In genomic region chr1:161970633-161971032, GRCh38 we compare ENCODE assay signal across 19 cellular contexts. TPM values are rescaled to one million over a fixed set of nuclear protein-coding genes. Genes with fewer than 3 reads are reported as not detected.
DNase-seq lines count a peak whose midpoint lies in the region; ATAC-seq and TF ChIP-seq lines count a peak whose summit lies in the region.
"Had no signal": no experiment of that assay in that cellular context is flagged by ENCODE, and none has a peak within 500 bp of the region (broad histone marks: within the 10 kb centered on the region; RNA-seq: fewer than 3 reads in every experiment).

No MANE protein-coding gene starts in this region.

- H3K4me2 ChIP-seq in DND-41 (ENCODE audit: insufficient read depth, low read length), result no peak overlapping the region
- H3K4me2 ChIP-seq: A549, BLaER1 had no signal

- H3K4me1 Mint-ChIP-seq in T-helper 17 cell (peaks cover 8% of the 10 kb centered on the region), type B pancreatic cell (ENCODE audit: unreplicated experiment) (peaks cover 13% of the 10 kb centered on the region)

- no peaks in the 10 kb centered on the region for H4K20me1 ChIP-seq in DND-41 (ENCODE audit: insufficient read depth, low read length)
- H4K20me1 ChIP-seq: BLaER1 had no signal

- H3K4me3 Mint-ChIP-seq in T-helper 17 cell (no peak overlapping the region), type B pancreatic cell (no peak overlapping the region)
- H3K4me3 Mint-ChIP-seq: CD4-positive, alpha-beta memory T cell had no signal

- TF ChIP-seq CTCF in DND-41 (IDR thresholded peaks at IDR 0.05; ENCODE audit: borderline replicate concordance, extremely low read depth, low read length, poor library complexity, severe bottlenecking), result no peak
- no peak for TF ChIP-seq CTCF in HL-60 (IDR thresholded peaks at IDR 0.05; ENCODE audit: insufficient read depth, low read length)
- TF ChIP-seq CTCF in type B pancreatic cell (conservative IDR thresholded peaks at IDR 0.05), result no peak

- no peak overlapping the region for H2AFZ ChIP-seq in DND-41 (ENCODE audit: low read depth, low read length)

- H3K27ac ChIP-seq in DND-41 (ENCODE audit: low read length) (no peak overlapping the region), HL-60 (replicated peaks) (peak overlapping the region; percentile 24; the same call in 1 of the 2 replicates)
- H3K27ac ChIP-seq: A549, BLaER1, Peyer's patch had no signal

- H3K27me3 ChIP-seq in DND-41 (ENCODE audit: insufficient read depth, low read length, poor library complexity), result no peaks in the 10 kb centered on the region
- no peaks in the 10 kb centered on the region for H3K27me3 ChIP-seq in HL-60 (ENCODE audit: insufficient read depth, poor library complexity, severe bottlenecking)
- H3K27me3 ChIP-seq: BLaER1, MG63, Peyer's patch had no signal

- no peaks in the 10 kb centered on the region for H3K79me2 ChIP-seq in DND-41 (ENCODE audit: insufficient read depth, low read length)

- H3K4me1 ChIP-seq in DND-41 (ENCODE audit: insufficient read depth, low read length), result no peaks in the 10 kb centered on the region
- H3K4me1 ChIP-seq: A549, Peyer's patch had no signal

- ATAC-seq in DND-41 (ENCODE audit: insufficient read depth, low read depth) (peak; percentile 41; the same call in 1 of the 3 replicates), T-helper 17 cell (no peak)

- H3K27me3 Mint-ChIP-seq in T-helper 17 cell (no peaks in the 10 kb centered on the region), type B pancreatic cell (no peaks in the 10 kb centered on the region)
- H3K27me3 Mint-ChIP-seq: CD4-positive, alpha-beta memory T cell had no signal

- H3K27ac Mint-ChIP-seq in T-helper 17 cell (peak overlapping the region; percentile 59), type B pancreatic cell (no peak overlapping the region)

- H3K9me3 Mint-ChIP-seq in type B pancreatic cell, result peaks cover 11% of the 10 kb centered on the region
- H3K9me3 Mint-ChIP-seq: CD4-positive, alpha-beta memory T cell had no signal

- H3K36me3 Mint-ChIP-seq in T-helper 17 cell (ENCODE audit: low read depth), result peaks cover 5% of the 10 kb centered on the region
- peaks cover 18% of the 10 kb centered on the region for H3K36me3 Mint-ChIP-seq in type B pancreatic cell

- H3K9me3 ChIP-seq in DND-41 (ENCODE audit: insufficient read depth, low read length, severe bottlenecking), result no peaks in the 10 kb centered on the region
- no peaks in the 10 kb centered on the region for H3K9me3 ChIP-seq in T-helper 17 cell (ENCODE audit: control insufficient read depth, low read length, poor library complexity, severe bottlenecking)
- H3K9me3 ChIP-seq: A549, MG63, Peyer's patch had no signal

- DNase-seq in DND-41, result no peak
- DNase-seq in HL-60 (ENCODE audit: low read depth in 1 of 2, low spot score in 1 of 2), result no peak
- DNase-seq in T-helper 17 cell, result no peak
- peak; percentile 43 for DNase-seq in iPS-NIHi11 (ENCODE audit: low spot score)
- DNase-seq in type B pancreatic cell (ENCODE audit: extremely low spot score, unreplicated experiment), result no peak
- no peak for DNase-seq in Ammon's horn (ENCODE audit: low spot score)
- no peak for DNase-seq in EL
- DNase-seq: CD4-positive, alpha-beta memory T cell; DMS153; IMR-90; Kasumi-1; MG63; NCI-H1048; NCI-H1436; NCI-H1930; NCI-H2171; Peyer's patch had no signal

- H3K36me3 ChIP-seq in DND-41 (ENCODE audit: insufficient read depth, low read length), result peaks cover 4% of the 10 kb centered on the region; the same call in 1 of the 2 replicates
- H3K36me3 ChIP-seq: MG63, Peyer's patch had no signal

- H3K4me3 ChIP-seq in DND-41 (ENCODE audit: low read depth in 1 of 2, low read length in 2 of 2) (no peak overlapping the region), HL-60 (replicated peaks; ENCODE audit: insufficient read depth, low read length) (no peak overlapping the region)
- H3K4me3 ChIP-seq: A549, BLaER1, MG63, Peyer's patch had no signal

- no peak overlapping the region for H3K9ac ChIP-seq in DND-41 (ENCODE audit: low read depth, low read length)
- H3K9ac ChIP-seq: BLaER1 had no signal

RNA-seq across cellular contexts. Expression of gene OLFML2B, which starts 53.0 kb away (rescaled TPM):
- total RNA-seq in T-helper 17 cell (not detected), type B pancreatic cell (ENCODE audit: low replicate concordance) (11.9 and 35.0 TPM in 2 replicates)

Comparison
In these comparisons a context has a peak if more than half of its experiments do, and no peak if none do; other contexts are left out.
1. RNA of gene OLFML2B, which starts 53.0 kb away (total RNA-seq): 11.9 to 35.0 TPM in type B pancreatic cell; not detected in T-helper 17 cell; every median in the first group is over 10 times any median in the second.